2 cellular contexts compared by ENCODE assay signal in the genomic region with DNA sequence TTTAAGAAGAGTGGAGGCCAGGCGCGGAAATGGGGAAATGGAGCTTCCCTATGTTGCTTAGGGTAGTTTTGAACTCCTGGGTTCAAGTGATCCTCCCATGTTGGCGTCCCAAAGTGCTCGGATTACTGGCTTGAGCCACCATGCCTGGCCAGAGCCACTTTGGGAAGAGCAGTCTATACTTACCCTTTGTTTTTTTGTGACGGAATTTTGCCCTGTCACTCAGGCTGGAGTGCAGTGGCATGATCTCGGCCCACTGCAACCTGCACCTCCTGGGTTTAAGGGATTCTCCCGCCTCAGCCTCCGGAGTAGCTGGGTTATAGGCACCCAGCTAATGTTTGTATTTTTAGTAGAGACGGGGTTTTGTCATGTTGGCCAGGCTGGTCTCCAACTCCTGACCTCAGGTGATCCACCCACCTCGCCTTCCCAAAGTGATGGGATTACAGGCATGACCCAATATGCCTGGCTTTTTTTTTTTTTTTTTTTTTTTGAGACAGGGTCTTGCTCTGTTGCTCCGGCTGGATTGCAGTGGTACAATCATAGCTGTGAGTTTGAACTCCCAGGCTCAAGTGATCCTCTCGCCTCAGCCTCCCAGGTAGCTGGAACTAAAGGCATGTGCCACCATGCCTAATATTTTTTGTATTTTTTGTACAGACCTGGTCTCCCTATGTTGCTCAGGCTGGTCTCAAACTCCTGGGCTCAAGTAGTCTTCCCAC.
TF ChIP-seq lines count a peak whose summit lies in the region.

No MANE protein-coding gene starts in this region.

TF ChIP-seq in SK-N-SH, 30 proteins besides CTCF, POLR2A, EP300 and RAD21:
- TF ChIP-seq POLR2AphosphoS5 (IDR thresholded peaks at IDR 0.05; ENCODE audit: low read depth, low read length): peak; percentile 18; the same call in 1 of the 2 replicates
- TF ChIP-seq, protein P1, sequence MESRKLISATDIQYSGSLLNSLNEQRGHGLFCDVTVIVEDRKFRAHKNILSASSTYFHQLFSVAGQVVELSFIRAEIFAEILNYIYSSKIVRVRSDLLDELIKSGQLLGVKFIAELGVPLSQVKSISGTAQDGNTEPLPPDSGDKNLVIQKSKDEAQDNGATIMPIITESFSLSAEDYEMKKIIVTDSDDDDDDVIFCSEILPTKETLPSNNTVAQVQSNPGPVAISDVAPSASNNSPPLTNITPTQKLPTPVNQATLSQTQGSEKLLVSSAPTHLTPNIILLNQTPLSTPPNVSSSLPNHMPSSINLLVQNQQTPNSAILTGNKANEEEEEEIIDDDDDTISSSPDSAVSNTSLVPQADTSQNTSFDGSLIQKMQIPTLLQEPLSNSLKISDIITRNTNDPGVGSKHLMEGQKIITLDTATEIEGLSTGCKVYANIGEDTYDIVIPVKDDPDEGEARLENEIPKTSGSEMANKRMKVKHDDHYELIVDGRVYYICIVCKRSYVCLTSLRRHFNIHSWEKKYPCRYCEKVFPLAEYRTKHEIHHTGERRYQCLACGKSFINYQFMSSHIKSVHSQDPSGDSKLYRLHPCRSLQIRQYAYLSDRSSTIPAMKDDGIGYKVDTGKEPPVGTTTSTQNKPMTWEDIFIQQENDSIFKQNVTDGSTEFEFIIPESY (IDR thresholded peaks at IDR 0.05; ENCODE audit: borderline replicate concordance, low read depth): 0 out of 2 replicates have a peak, but pooled peaks have one; percentile 11
- TF ChIP-seq EZH2phosphoT487 (IDR thresholded peaks at IDR 0.05; ENCODE audit: borderline replicate concordance, low read depth): no peak
TF ChIP-seq in SK-N-SH: peak in this region for 2.

TF ChIP-seq in SK-N-SH treated with all-trans-retinoic acid at 6 μM for 48 hours, 23 proteins besides CTCF, POLR2A, EP300 and RAD21:
- TF ChIP-seq GLIS3 (CRISPR knock-in tag; IDR thresholded peaks at IDR 0.05): no peak
- TF ChIP-seq CSDC2 (CRISPR knock-in tag; IDR thresholded peaks at IDR 0.05): no peak
- TF ChIP-seq, protein P2, sequence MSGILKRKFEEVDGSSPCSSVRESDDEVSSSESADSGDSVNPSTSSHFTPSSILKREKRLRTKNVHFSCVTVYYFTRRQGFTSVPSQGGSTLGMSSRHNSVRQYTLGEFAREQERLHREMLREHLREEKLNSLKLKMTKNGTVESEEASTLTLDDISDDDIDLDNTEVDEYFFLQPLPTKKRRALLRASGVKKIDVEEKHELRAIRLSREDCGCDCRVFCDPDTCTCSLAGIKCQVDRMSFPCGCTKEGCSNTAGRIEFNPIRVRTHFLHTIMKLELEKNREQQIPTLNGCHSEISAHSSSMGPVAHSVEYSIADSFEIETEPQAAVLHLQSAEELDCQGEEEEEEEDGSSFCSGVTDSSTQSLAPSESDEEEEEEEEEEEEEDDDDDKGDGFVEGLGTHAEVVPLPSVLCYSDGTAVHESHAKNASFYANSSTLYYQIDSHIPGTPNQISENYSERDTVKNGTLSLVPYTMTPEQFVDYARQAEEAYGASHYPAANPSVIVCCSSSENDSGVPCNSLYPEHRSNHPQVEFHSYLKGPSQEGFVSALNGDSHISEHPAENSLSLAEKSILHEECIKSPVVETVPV (CRISPR knock-in tag; IDR thresholded peaks at IDR 0.05): no peak
- no peak for TF ChIP-seq ARNTL (CRISPR knock-in tag; IDR thresholded peaks at IDR 0.05; ENCODE audit: borderline replicate concordance, low read depth)
- TF ChIP-seq ISL1 (CRISPR knock-in tag; IDR thresholded peaks at IDR 0.05): no peak
- TF ChIP-seq SNAI2 (CRISPR knock-in tag; IDR thresholded peaks at IDR 0.05): no peak
- TF ChIP-seq ZNF8 (CRISPR knock-in tag; IDR thresholded peaks at IDR 0.05): no peak
- no peak for TF ChIP-seq ZFP3 (CRISPR knock-in tag; IDR thresholded peaks at IDR 0.05)
- TF ChIP-seq BACH2 (CRISPR knock-in tag; IDR thresholded peaks at IDR 0.05; ENCODE audit: borderline replicate concordance): no peak
- TF ChIP-seq ZNF565 (CRISPR knock-in tag; conservative IDR thresholded peaks at IDR 0.05; ENCODE audit: low read depth): no peak
- no peak for TF ChIP-seq ZNF70 (CRISPR knock-in tag; IDR thresholded peaks at IDR 0.05)
- no peak for TF ChIP-seq ZC3H10 (CRISPR knock-in tag; IDR thresholded peaks at IDR 0.05)
TF ChIP-seq in SK-N-SH treated with all-trans-retinoic acid at 6 μM for 48 hours: peak in this region for 0.
